ENCODE assay signal across 26 cellular contexts in the genomic region with DNA sequence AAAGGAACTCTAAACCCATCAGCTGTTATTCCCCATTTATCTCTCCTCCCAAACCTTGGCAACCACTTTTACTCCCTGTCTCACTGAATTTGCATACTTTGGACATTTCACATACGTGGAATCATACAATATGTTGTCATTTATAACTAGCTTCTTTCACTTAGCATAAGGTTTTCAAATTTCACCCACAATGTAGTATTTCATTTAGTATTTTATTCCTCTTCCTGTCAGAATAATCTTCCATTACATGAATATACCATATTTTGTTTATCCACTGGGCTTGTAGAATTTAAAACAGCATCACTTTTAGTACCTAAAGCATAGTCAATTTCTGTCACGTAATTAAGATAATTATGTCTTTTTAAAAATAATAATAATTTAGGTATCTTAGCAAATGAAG.
"Had no signal": no experiment of that assay in that cellular context is flagged by ENCODE, and none has a peak within 500 bp of the region (broad histone marks: within the 10 kb centered on the region; RNA-seq: fewer than 3 reads in every experiment).

No MANE protein-coding gene starts in this region.

- H3K4me1 ChIP-seq: esophagus muscularis mucosa, gastroesophageal sphincter, sigmoid colon, testis, vagina had no signal

- H3K27ac Mint-ChIP-seq: activated B cell treated with CpG ODN at 0.5 μM for 24 hours; activated CD4-positive, alpha-beta T cell treated with anti-CD3 and anti-CD28 coated beads for 36 hours; activated T-cell treated with anti-CD3 and anti-CD28 coated beads, Interleukin-2, amount 50 U/mL, for 72 hours; effector memory CD8-positive, alpha-beta T cell had no signal

- H3K9me3 ChIP-seq: sigmoid colon, testis, vagina had no signal

- H3K36me3 Mint-ChIP-seq: type B pancreatic cell had no signal

- H3K27me3 ChIP-seq: brain microvascular endothelial cell, sigmoid colon, testis, vagina had no signal

- DNase-seq: activated B cell treated with CpG ODN at 0.5 μM for 24 hours; activated CD4-positive, alpha-beta T cell treated with anti-CD3 and anti-CD28 coated beads for 36 hours; activated CD4-positive, alpha-beta T cell treated with anti-CD3 and anti-CD28 coated beads, Interleukin-2, amount 50 U/mL, for 48 hours; activated effector memory CD4-positive, alpha-beta T cell treated with Interleukin-2 at 50 U/mL for 16 hours; activated naive CD4-positive, alpha-beta T cell treated with anti-CD3 and anti-CD28 coated beads, Interleukin-2, amount 50 U/mL, for 16 hours; activated T-cell treated with anti-CD3 and anti-CD28 coated beads, Interleukin-2, amount 50 U/mL, for 72 hours; anterior cingulate cortex; brain microvascular endothelial cell; caudate nucleus; effector memory CD8-positive, alpha-beta T cell; head of caudate nucleus; hypothalamus; left ventricle myocardium superior; occipital lobe; posterior cingulate gyrus; sigmoid colon; stimulated activated CD4-positive, alpha-beta T cell treated with anti-CD3 and anti-CD28 coated beads, Interleukin-2, amount 100 ng/mL, for 48 hours; stimulated activated naive CD4-positive, alpha-beta T cell; T-helper 1 cell; testis had no signal

- H3K27ac ChIP-seq: brain microvascular endothelial cell, esophagus muscularis mucosa, gastroesophageal sphincter, sigmoid colon, testis, vagina had no signal

- H3K36me3 ChIP-seq: brain microvascular endothelial cell, esophagus muscularis mucosa, gastroesophageal sphincter, sigmoid colon, vagina had no signal

- H3K4me1 Mint-ChIP-seq: activated B cell treated with CpG ODN at 0.5 μM for 24 hours had no signal

- FAIRE-seq: islet of Langerhans had no signal

- H3K4me3 Mint-ChIP-seq: activated B cell treated with CpG ODN at 0.5 μM for 24 hours; activated CD4-positive, alpha-beta T cell treated with anti-CD3 and anti-CD28 coated beads for 36 hours; activated T-cell treated with anti-CD3 and anti-CD28 coated beads, Interleukin-2, amount 50 U/mL, for 72 hours; effector memory CD8-positive, alpha-beta T cell had no signal

- H3K9me3 Mint-ChIP-seq: effector memory CD8-positive, alpha-beta T cell; nephron had no signal

- H3K4me3 ChIP-seq: esophagus muscularis mucosa, gastroesophageal sphincter, sigmoid colon, testis, vagina had no signal

- ATAC-seq: activated CD4-positive, alpha-beta T cell treated with anti-CD3 and anti-CD28 coated beads for 36 hours; activated T-cell treated with anti-CD3 and anti-CD28 coated beads, Interleukin-2, amount 50 U/mL, for 72 hours; effector memory CD8-positive, alpha-beta T cell; gastroesophageal sphincter; left ventricle myocardium superior had no signal

- H3K27me3 Mint-ChIP-seq: type B pancreatic cell had no signal
